In the genomic region with DNA sequence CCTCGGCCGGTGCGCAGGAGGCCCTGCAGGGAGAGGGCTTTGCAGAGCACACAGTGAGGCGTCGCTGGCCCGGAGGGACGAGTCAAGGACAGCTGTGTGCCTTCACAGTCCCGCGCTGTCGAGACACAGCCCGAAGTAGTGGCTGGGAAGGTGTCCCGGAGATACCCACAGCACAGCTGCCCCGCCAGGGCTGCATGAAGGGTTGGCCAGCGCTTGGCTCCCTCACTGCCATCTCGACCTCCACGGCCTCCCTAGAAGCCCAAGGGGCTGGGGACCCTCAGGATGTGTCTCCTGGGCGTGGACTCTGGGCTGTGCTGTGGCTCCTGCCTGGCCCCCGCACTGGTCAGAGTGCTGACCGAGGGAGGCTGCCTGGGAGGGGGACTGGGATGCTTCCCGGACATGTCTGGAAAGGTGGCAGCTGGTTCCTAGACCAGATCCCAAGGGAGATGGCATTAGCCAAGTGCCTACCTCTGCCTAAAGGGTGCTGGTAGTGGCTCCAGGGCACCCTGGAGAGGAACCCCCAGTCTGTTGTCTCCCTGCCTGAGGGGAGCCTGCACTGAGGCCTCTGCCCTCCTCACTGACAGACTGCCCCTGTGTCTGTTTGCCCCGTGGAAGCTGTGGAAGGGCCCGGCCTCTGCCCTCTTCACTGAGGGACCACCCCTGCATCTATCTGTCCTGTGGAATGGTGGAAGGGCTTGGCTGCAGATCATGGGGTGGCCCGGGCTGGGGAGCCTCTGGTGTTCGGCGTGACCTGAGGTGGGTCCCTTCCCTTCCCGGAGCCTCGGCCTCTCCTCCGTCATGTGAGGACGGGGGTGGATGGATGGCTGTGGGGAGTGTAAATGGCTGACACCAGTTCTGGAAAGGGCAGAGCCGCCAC, we compare ENCODE assay signal across 22 cellular contexts. TPM values are rescaled to one million over a fixed set of nuclear protein-coding genes. Genes with fewer than 3 reads are reported as not detected.
DNase-seq lines count a peak whose midpoint lies in the region; ATAC-seq and TF ChIP-seq lines count a peak whose summit lies in the region.
"Had no signal": no experiment of that assay in that cellular context is flagged by ENCODE, and none has a peak within 500 bp of the region (broad histone marks: within the 10 kb centered on the region; RNA-seq: fewer than 3 reads in every experiment).

No MANE protein-coding gene starts in this region.

- H3K4me1 ChIP-seq in aorta (ENCODE audit: control insufficient read depth in 1 of 2, insufficient read depth in 2 of 2, low read length in 2 of 2) = no peaks in the 10 kb centered on the region
- H3K4me1 ChIP-seq: ascending aorta, Caco-2 had no signal

- H3K9me3 Mint-ChIP-seq in stimulated activated naive CD8-positive, alpha-beta T cell treated with anti-CD3 and anti-CD28 coated beads, Interleukin-15, amount 100 ng/mL, for 72 hours = no peaks in the 10 kb centered on the region
- no peaks in the 10 kb centered on the region for H3K9me3 Mint-ChIP-seq in activated T-helper 2 cell treated with anti-CD3 and anti-CD28 coated beads, Interferon-gamma antibody, Interleukin-2, Interleukin-4, amounts not matched to agents 10 μg/mL and 5 μg/mL and 100 μg/mL, durations not matched to agents 14 hours and 24 hours and 36 hours
- H3K9me3 Mint-ChIP-seq: activated CD8-positive, alpha-beta T cell treated with anti-CD3 and anti-CD28 coated beads for 36 hours; T-helper 1 cell treated with Interleukin-12 subunit alpha and Interleukin-12 subunit beta and Interleukin-4 antibody, amounts not matched to agents 30 μg/mL and 1 μg/mL, for 36 hours had no signal

- intact Hi-C loops in aorta (cut with DNase I) = no loop called here
- intact Hi-C loops in activated T-helper 2 cell treated with anti-CD3 and anti-CD28 coated beads, Interferon-gamma antibody, Interleukin-2, Interleukin-4, amounts not matched to agents 10 μg/mL and 5 μg/mL and 100 μg/mL, durations not matched to agents 14 hours and 24 hours and 36 hours (cut with micrococcal nuclease) = no loop called here

- ATAC-seq in stimulated activated naive CD8-positive, alpha-beta T cell treated with anti-CD3 and anti-CD28 coated beads, Interleukin-15, amount 100 ng/mL, for 72 hours = peak; percentile 24
- no peak for ATAC-seq in stimulated activated naive CD8-positive, alpha-beta T cell treated with anti-CD3 and anti-CD28 coated beads, Interleukin-15, Interleukin-2, amounts not matched to agents 100 U/mL and 50 U/mL, for 24 hours
- ATAC-seq in aorta (ENCODE audit: low FRiP score) = no peak
- no peak for ATAC-seq in HG02571 (IDR thresholded peaks at IDR 0.05; ENCODE audit: unreplicated experiment)
- ATAC-seq: activated CD8-positive, alpha-beta T cell treated with anti-CD3 and anti-CD28 coated beads for 36 hours had no signal

- H3K36me3 ChIP-seq in aorta (ENCODE audit: control insufficient read depth in 1 of 2, insufficient read depth in 2 of 2, low read length in 1 of 2) = no peaks in the 10 kb centered on the region
- H3K36me3 ChIP-seq: ascending aorta, heart right ventricle had no signal

- H3K9me3 ChIP-seq in aorta (ENCODE audit: control insufficient read depth, low read length) = no peaks in the 10 kb centered on the region
- H3K9me3 ChIP-seq: ascending aorta, Caco-2, heart right ventricle had no signal

- 83 to 84% methylated on average over 30 of the region's 30 CpGs for WGBS in aorta, 2 donors

- no peak overlapping the region for H3K4me3 Mint-ChIP-seq in stimulated activated naive CD8-positive, alpha-beta T cell treated with anti-CD3 and anti-CD28 coated beads, Interleukin-15, amount 100 ng/mL, for 72 hours
- H3K4me3 Mint-ChIP-seq in activated T-helper 2 cell treated with anti-CD3 and anti-CD28 coated beads, Interferon-gamma antibody, Interleukin-2, Interleukin-4, amounts not matched to agents 10 μg/mL and 5 μg/mL and 100 μg/mL, durations not matched to agents 14 hours and 24 hours and 36 hours (ENCODE audit: low read depth) = no peak overlapping the region
- H3K4me3 Mint-ChIP-seq: activated CD8-positive, alpha-beta T cell treated with anti-CD3 and anti-CD28 coated beads for 36 hours; T-helper 1 cell treated with Interleukin-12 subunit alpha and Interleukin-12 subunit beta and Interleukin-4 antibody, amounts not matched to agents 30 μg/mL and 1 μg/mL, for 36 hours had no signal

- in situ Hi-C loops in G401 (cut with HindIII; ENCODE audit: low sequenced_read_pairs) = no loop called here

- H3K27ac Mint-ChIP-seq in stimulated activated naive CD8-positive, alpha-beta T cell treated with anti-CD3 and anti-CD28 coated beads, Interleukin-15, amount 100 ng/mL, for 72 hours = no peak overlapping the region
- H3K27ac Mint-ChIP-seq in activated T-helper 2 cell treated with anti-CD3 and anti-CD28 coated beads, Interferon-gamma antibody, Interleukin-2, Interleukin-4, amounts not matched to agents 10 μg/mL and 5 μg/mL and 100 μg/mL, durations not matched to agents 14 hours and 24 hours and 36 hours = no peak overlapping the region
- H3K27ac Mint-ChIP-seq: activated CD8-positive, alpha-beta T cell treated with anti-CD3 and anti-CD28 coated beads for 36 hours; T-helper 1 cell treated with Interleukin-12 subunit alpha and Interleukin-12 subunit beta and Interleukin-4 antibody, amounts not matched to agents 30 μg/mL and 1 μg/mL, for 36 hours had no signal

- TF ChIP-seq CTCF in coronary artery (IDR thresholded peaks at IDR 0.05) = no peak

- H3K4me1 Mint-ChIP-seq in stimulated activated naive CD8-positive, alpha-beta T cell treated with anti-CD3 and anti-CD28 coated beads, Interleukin-15, amount 100 ng/mL, for 72 hours = peaks cover 4% of the 10 kb centered on the region
- no peaks in the 10 kb centered on the region for H3K4me1 Mint-ChIP-seq in activated T-helper 2 cell treated with anti-CD3 and anti-CD28 coated beads, Interferon-gamma antibody, Interleukin-2, Interleukin-4, amounts not matched to agents 10 μg/mL and 5 μg/mL and 100 μg/mL, durations not matched to agents 14 hours and 24 hours and 36 hours (ENCODE audit: low read depth)

- peak in 1 of 2 donors; percentile 6 for DNase-seq in stimulated activated naive CD8-positive, alpha-beta T cell treated with anti-CD3 and anti-CD28 coated beads, Interleukin-15, amount 100 ng/mL, for 72 hours
- DNase-seq in stimulated activated naive CD8-positive, alpha-beta T cell treated with anti-CD3 and anti-CD28 coated beads, Interleukin-15, Interleukin-2, amounts not matched to agents 100 U/mL and 50 U/mL, for 24 hours = no peak
- peak; percentile 62 for DNase-seq in coronary artery (ENCODE audit: low spot score)
- DNase-seq in mesenteric fat pad (ENCODE audit: low spot score) = peak; percentile 88
- peak; percentile 35 to 76 for DNase-seq in aorta
- DNase-seq in G401 (ENCODE audit: low spot score) = no peak
- DNase-seq in activated T-helper 2 cell treated with anti-CD3 and anti-CD28 coated beads, Interferon-gamma antibody, Interleukin-2, Interleukin-4, amounts not matched to agents 10 μg/mL and 5 μg/mL and 100 μg/mL, durations not matched to agents 14 hours and 24 hours and 36 hours (ENCODE audit: low spot score) = no peak
- DNase-seq: activated CD8-positive, alpha-beta T cell treated with anti-CD3 and anti-CD28 coated beads for 36 hours; activated gamma-delta T cell treated with Interleukin-2 at 50 U/mL for 16 hours; cerebellar nuclear complex; EL; heart right ventricle; NCI-H1930; NCI-H446 treated with DMSO at 0.1 percent for 48 hours; occipital lobe; SHP77 had no signal

- H3K36me3 Mint-ChIP-seq in activated T-helper 2 cell treated with anti-CD3 and anti-CD28 coated beads, Interferon-gamma antibody, Interleukin-2, Interleukin-4, amounts not matched to agents 10 μg/mL and 5 μg/mL and 100 μg/mL, durations not matched to agents 14 hours and 24 hours and 36 hours (ENCODE audit: low read depth) = no peaks in the 10 kb centered on the region

- no peak overlapping the region for H3K27ac ChIP-seq in coronary artery
- no peak overlapping the region for H3K27ac ChIP-seq in aorta (ENCODE audit: low read depth in 1 of 2, low read length in 2 of 2)
- H3K27ac ChIP-seq: ascending aorta, heart right ventricle, HL-60, VCaP had no signal

- no peaks in the 10 kb centered on the region for H3K27me3 ChIP-seq in aorta (ENCODE audit: control insufficient read depth in 1 of 2, insufficient read depth in 2 of 2, low read length in 1 of 2)

- peaks cover 62% of the 10 kb centered on the region for H3K27me3 Mint-ChIP-seq in stimulated activated naive CD8-positive, alpha-beta T cell treated with anti-CD3 and anti-CD28 coated beads, Interleukin-15, amount 100 ng/mL, for 72 hours
- H3K27me3 Mint-ChIP-seq in activated T-helper 2 cell treated with anti-CD3 and anti-CD28 coated beads, Interferon-gamma antibody, Interleukin-2, Interleukin-4, amounts not matched to agents 10 μg/mL and 5 μg/mL and 100 μg/mL, durations not matched to agents 14 hours and 24 hours and 36 hours (ENCODE audit: low read depth) = peaks cover 12% of the 10 kb centered on the region

- H3K4me3 ChIP-seq in coronary artery = no peak overlapping the region
- H3K4me3 ChIP-seq in aorta (ENCODE audit: low read length in 2 of 2) = no peak overlapping the region
- H3K4me3 ChIP-seq: ascending aorta, heart right ventricle had no signal

RNA-seq across cellular contexts. Expression of a gene that starts 5.8 kb away (rescaled TPM):
- total RNA-seq in mesenteric fat pad = 3.7 TPM
- 1 to 10 TPM; 1.2 to 4.8 TPM for total RNA-seq in aorta
- polyA plus RNA-seq in aorta = under 1 TPM in 1 of 2 donors, not detected in 1; 0.13 TPM
- 7.6 and 22.2 TPM in 2 replicates for total RNA-seq in G401 (2014; rRNA removed; shearing (Covaris generic))
- total RNA-seq in activated T-helper 2 cell treated with anti-CD3 and anti-CD28 coated beads, Interferon-gamma antibody, Interleukin-2, Interleukin-4, amounts not matched to agents 10 μg/mL and 5 μg/mL and 100 μg/mL, durations not matched to agents 14 hours and 24 hours and 36 hours = not detected in 2 replicates

Comparison
In these comparisons a context has a peak if more than half of its experiments do, and no peak if none do; other contexts are left out.
1. DNase-seq: peak in coronary artery (single experiment), mesenteric fat pad (single experiment) and aorta (2 of 2); none in stimulated activated naive CD8-positive, alpha-beta T cell treated with anti-CD3 and anti-CD28 coated beads, Interleukin-15, Interleukin-2, amounts not matched to agents 100 U/mL and 50 U/mL, for 24 hours (single experiment), G401 (single experiment) and activated T-helper 2 cell treated with anti-CD3 and anti-CD28 coated beads, Interferon-gamma antibody, Interleukin-2, Interleukin-4, amounts not matched to agents 10 μg/mL and 5 μg/mL and 100 μg/mL, durations not matched to agents 14 hours and 24 hours and 36 hours (single experiment).